Comparison of ENCODE assay signal across 13 cellular contexts in the genomic region with DNA sequence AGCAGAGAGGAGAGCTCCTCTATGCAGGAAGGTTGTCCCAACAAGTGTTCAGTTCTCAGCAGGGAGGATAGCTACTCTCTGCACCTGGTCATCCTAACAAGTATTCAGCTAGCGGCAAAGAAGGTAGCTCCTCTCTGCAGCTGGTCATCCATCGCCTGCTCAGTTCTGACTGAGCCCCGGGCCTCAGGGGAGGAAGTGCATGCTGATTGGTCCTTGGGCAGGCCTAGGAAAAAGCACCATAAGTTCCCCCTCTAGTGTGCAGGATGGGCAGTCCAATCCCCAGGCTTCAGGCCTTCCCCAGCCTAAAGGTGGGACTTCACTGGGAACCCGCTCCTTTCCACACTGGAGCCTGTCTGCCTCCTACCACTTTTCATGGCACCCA. TPM values are rescaled to one million over a fixed set of nuclear protein-coding genes. Genes with fewer than 3 reads are reported as not detected.
DNase-seq lines count a peak whose midpoint lies in the region; TF ChIP-seq lines count a peak whose summit lies in the region.
"Had no signal": no experiment of that assay in that cellular context is flagged by ENCODE, and none has a peak within 500 bp of the region (broad histone marks: within the 10 kb centered on the region; RNA-seq: fewer than 3 reads in every experiment).

No MANE protein-coding gene starts in this region.

- CTCF ChIA-PET in A673 (lab: Charles Lee): no interaction called here

- peaks cover 24% of the 10 kb centered on the region for H3K4me1 Mint-ChIP-seq in T-helper 2 cell treated with Interferon-gamma antibody and Interleukin-4, amounts not matched to agents 5 μg/mL and 100 μg/mL, for 36 hours (ENCODE audit: low read depth)

- H3K36me3 ChIP-seq in A673 (ENCODE audit: insufficient read depth, low read length, poor library complexity, severe bottlenecking) (no peaks in the 10 kb centered on the region), H7 (replicated peaks; ENCODE audit: control insufficient read depth, insufficient read depth, low read length) (no peaks in the 10 kb centered on the region), WERI-Rb-1 (peaks cover 33% of the 10 kb centered on the region)

- no peak overlapping the region for H3K4me3 Mint-ChIP-seq in T-helper 2 cell treated with Interferon-gamma antibody and Interleukin-4, amounts not matched to agents 5 μg/mL and 100 μg/mL, for 36 hours

- H3K27ac ChIP-seq in A673 (ENCODE audit: low read depth, low read length, poor library complexity, severe bottlenecking) (no peak overlapping the region), WERI-Rb-1 (no peak overlapping the region)
- H3K27ac ChIP-seq: body of pancreas, left lung, skin epidermis had no signal

- H3K27ac Mint-ChIP-seq in T-helper 2 cell treated with Interferon-gamma antibody and Interleukin-4, amounts not matched to agents 5 μg/mL and 100 μg/mL, for 36 hours: no peak overlapping the region

- no peaks in the 10 kb centered on the region for H3K27me3 Mint-ChIP-seq in T-helper 2 cell treated with Interferon-gamma antibody and Interleukin-4, amounts not matched to agents 5 μg/mL and 100 μg/mL, for 36 hours (ENCODE audit: low read depth)

- no peaks in the 10 kb centered on the region for H3K27me3 ChIP-seq in A673 (replicated peaks; ENCODE audit: insufficient read depth, low read depth, low read length, poor library complexity)
- no peaks in the 10 kb centered on the region for H3K27me3 ChIP-seq in H7 (ENCODE audit: control insufficient read depth, insufficient read depth, low read length)
- H3K27me3 ChIP-seq in WERI-Rb-1 (ENCODE audit: insufficient read depth, low read depth, severe bottlenecking): no peaks in the 10 kb centered on the region
- H3K27me3 ChIP-seq: body of pancreas, left lung had no signal

- in situ Hi-C loops in GM13976 (cut with MboI; ENCODE audit: low sequenced_read_pairs, unreplicated experiment): no loop called here

- peaks cover 5% of the 10 kb centered on the region for H3K4me1 ChIP-seq in A673 (ENCODE audit: insufficient read depth, low read length, poor library complexity, severe bottlenecking)

- TF ChIP-seq CTCF in A673 (conservative IDR thresholded peaks at IDR 0.05; ENCODE audit: low read depth, low read length): no peak
- no peak for TF ChIP-seq CTCF in GM13976 (IDR thresholded peaks at IDR 0.05; ENCODE audit: borderline replicate concordance, control extremely low read depth, extremely low read depth, insufficient read depth, missing control alignments)
- TF ChIP-seq CTCF in WERI-Rb-1 (IDR thresholded peaks at IDR 0.05; ENCODE audit: low read depth, low read length): 0 out of 2 replicates have a peak, but pooled peaks have one; percentile 7

- no peaks in the 10 kb centered on the region for H3K9me3 Mint-ChIP-seq in T-helper 2 cell treated with Interferon-gamma antibody and Interleukin-4, amounts not matched to agents 5 μg/mL and 100 μg/mL, for 36 hours

- no peak overlapping the region for H3K4me3 ChIP-seq in A673 (ENCODE audit: low read depth, low read length, poor library complexity, severe bottlenecking)
- H3K4me3 ChIP-seq in H7 (ENCODE audit: insufficient read depth, low read depth, low read length): no peak overlapping the region
- H3K4me3 ChIP-seq in WERI-Rb-1 (ENCODE audit: low read depth, low read length): no peak overlapping the region
- H3K4me3 ChIP-seq: body of pancreas, left lung, skin epidermis had no signal

- intact Hi-C loops in A673 (cut with micrococcal nuclease; ENCODE audit: unreplicated experiment): no loop called here

- POLR2A ChIA-PET in A673 (lab: Charles Lee; ENCODE audit: low non-redundant PET): interaction anchor here (0.6 kb wide), 1 partner anchor 11 kb away, joined by 3 read pairs; no protein-coding TSS in a partner anchor

- DNase-seq in A673 (ENCODE audit: low spot score) (peak; percentile 14), GM13976 (ENCODE audit: low spot score) (peak; percentile 63), H7 (peak; percentile 75), WERI-Rb-1 (peak; percentile 22), COR-L47 (lab: John Stamatoyannopoulos, UW) (no peak), SIG-M5 (lab: John Stamatoyannopoulos, UW) (no peak)
- no peak for DNase-seq in stimulated activated CD4-positive, alpha-beta T cell treated with anti-CD3 and anti-CD28 coated beads, Interleukin-4, amount 100 ng/mL, for 1 hour
- no peak for DNase-seq in T-helper 2 cell treated with Interferon-gamma antibody and Interleukin-4, amounts not matched to agents 5 μg/mL and 100 μg/mL, for 36 hours (ENCODE audit: low spot score)
- DNase-seq: body of pancreas, EL, left lung, NCI-H510A treated with DMSO at 0.1 percent for 48 hours had no signal

- H3K9me3 ChIP-seq in A673 (ENCODE audit: low read depth, low read length, poor library complexity, severe bottlenecking) (no peaks in the 10 kb centered on the region), WERI-Rb-1 (ENCODE audit: severe bottlenecking) (no peaks in the 10 kb centered on the region)
- H3K9me3 ChIP-seq: left lung had no signal

- H3K36me3 Mint-ChIP-seq in T-helper 2 cell treated with Interferon-gamma antibody and Interleukin-4, amounts not matched to agents 5 μg/mL and 100 μg/mL, for 36 hours (ENCODE audit: low read depth): peaks cover 37% of the 10 kb centered on the region

- no TSS peak for BruUV-seq in A673 (replicated peaks; lab: Mats Ljungman, UMichigan)

RNA-seq across cellular contexts. Expression of gene FBXW7, which starts 4.4 kb away (rescaled TPM):
- total RNA-seq in A673 (2021): 30.7 and 33.5 TPM in 2 replicates
- 12.7 and 22.7 TPM in 2 replicates for total RNA-seq in H7 (2014; rRNA removed; shearing (Covaris generic))

Comparison
In these comparisons a context has a peak if more than half of its experiments do, and no peak if none do; other contexts are left out.
1. DNase-seq: peak in A673 (single experiment), GM13976 (single experiment), H7 (single experiment) and WERI-Rb-1 (single experiment); none in stimulated activated CD4-positive, alpha-beta T cell treated with anti-CD3 and anti-CD28 coated beads, Interleukin-4, amount 100 ng/mL, for 1 hour (single experiment), T-helper 2 cell treated with Interferon-gamma antibody and Interleukin-4, amounts not matched to agents 5 μg/mL and 100 μg/mL, for 36 hours (single experiment), COR-L47 (single experiment) and SIG-M5 (single experiment).